1 cellular context compared by ENCODE assay signal in the genomic region with DNA sequence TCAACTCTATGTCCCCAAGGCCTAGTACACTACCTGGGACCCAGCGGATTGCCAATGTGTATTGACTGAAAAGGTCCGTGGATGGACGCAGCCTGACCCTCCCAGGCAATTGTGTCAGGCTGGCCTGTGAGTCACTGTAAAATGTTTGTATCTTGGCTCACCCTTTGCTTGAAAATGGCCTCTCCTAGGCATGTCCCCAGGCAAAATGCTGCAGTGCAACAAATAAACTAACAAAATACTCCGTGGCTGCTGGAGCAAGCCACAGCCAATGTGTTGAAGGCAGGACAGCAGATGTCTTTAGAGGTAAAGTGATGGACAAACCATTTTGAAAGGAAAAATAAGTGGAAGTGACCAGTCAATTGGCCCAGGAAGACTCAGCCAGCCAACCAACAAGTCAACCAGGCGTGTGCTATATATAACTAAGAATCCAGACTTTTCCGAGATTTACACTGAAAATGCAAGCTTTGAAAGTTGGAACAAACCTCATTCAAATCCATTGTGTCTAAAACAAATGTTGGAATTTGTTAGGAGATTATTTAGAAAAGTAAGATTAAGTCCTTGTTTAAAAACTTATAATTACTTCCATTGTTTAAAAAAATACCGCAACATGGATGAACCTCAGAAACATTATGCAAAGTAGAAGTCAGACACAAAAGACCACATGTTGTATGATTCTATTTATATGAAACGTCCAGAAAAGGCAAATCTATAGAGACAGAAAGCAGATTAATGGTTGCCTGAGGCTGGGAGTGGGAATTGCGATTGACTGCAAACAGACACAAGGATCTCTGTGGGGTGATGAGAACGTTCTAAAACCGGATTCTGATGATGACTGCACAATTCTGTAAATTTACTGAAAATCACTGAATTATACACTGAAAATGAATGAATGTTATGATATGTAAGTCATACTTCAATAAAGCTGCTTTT.
TF ChIP-seq lines count a peak whose summit lies in the region.

No MANE protein-coding gene starts in this region.

TF ChIP-seq in A549, 52 proteins besides CTCF, POLR2A, EP300 and RAD21 (continued from another document):
- TF ChIP-seq HMGXB4 (CRISPR knock-in tag; IDR thresholded peaks at IDR 0.05; ENCODE audit: borderline replicate concordance) = no peak
